Comparison of ENCODE assay signal across 8 cellular contexts in the genomic region with DNA sequence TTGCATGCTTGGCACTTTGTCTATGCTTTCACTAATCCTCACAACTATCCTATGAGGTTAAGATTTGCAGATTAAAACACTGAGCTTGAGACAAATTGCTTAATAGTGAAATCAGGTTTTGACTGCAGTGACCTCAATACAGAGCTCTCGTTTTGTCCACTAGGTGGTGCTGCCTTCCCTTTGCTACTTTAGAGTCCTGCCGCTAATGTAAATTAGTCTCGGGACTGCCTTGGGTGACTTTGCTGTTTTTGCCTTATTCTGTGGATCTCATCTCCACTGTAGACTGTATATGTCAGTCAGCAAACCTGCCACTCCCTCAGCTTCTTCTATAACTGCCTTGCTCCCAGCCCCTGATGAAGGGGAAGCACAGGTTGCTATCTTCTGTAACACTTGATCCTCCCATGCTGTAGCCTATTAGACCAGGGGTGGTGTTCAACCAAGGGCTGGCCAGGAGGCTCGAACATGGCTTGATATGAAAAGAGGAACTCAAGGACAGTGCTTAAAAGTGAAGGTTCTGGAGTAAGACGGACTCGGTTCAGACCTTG. TPM values are rescaled to one million over a fixed set of nuclear protein-coding genes. Genes with fewer than 3 reads are reported as not detected.
DNase-seq lines count a peak whose midpoint lies in the region; ATAC-seq and TF ChIP-seq lines count a peak whose summit lies in the region.

No MANE protein-coding gene starts in this region.

- H3K9me3 ChIP-seq in NT2/D1 (ENCODE audit: insufficient read depth, low read length) (no peaks in the 10 kb centered on the region), neuronal stem cell (replicated peaks in 1 of 2; ENCODE audit: control insufficient read depth in 2 of 2, insufficient read depth in 1 of 2, low read depth in 1 of 2, low read length in 2 of 2) (no peaks in the 10 kb centered on the region), thoracic aorta (no peaks in the 10 kb centered on the region)

- H3K4me3 ChIP-seq in NT2/D1 (ENCODE audit: insufficient read length, low read depth) (no peak overlapping the region), fibroblast of the aortic adventitia (ENCODE audit: low read depth, low read length) (no peak overlapping the region), neuronal stem cell (ENCODE audit: low read length in 2 of 2) (no peak overlapping the region), thoracic aorta (no peak overlapping the region)

- ATAC-seq in HG03565 (IDR thresholded peaks at IDR 0.05; ENCODE audit: unreplicated experiment) (peak; percentile 89), thoracic aorta (ENCODE audit: insufficient number of reproducible peaks, low FRiP score, low read depth) (peak; percentile 84)

- no peak overlapping the region for H2BK12ac ChIP-seq in neuronal stem cell (ENCODE audit: low read length)

- H3K4me2 ChIP-seq in neuronal stem cell (ENCODE audit: insufficient read depth, low read length, poor library complexity, severe bottlenecking) = no peak overlapping the region

- H2BK15ac ChIP-seq in neuronal stem cell (ENCODE audit: low read length) = no peak overlapping the region

- no peak overlapping the region for H3K27ac ChIP-seq in neuronal stem cell (replicated peaks; ENCODE audit: low read length)
- H3K27ac ChIP-seq in thoracic aorta = no peak overlapping the region

- H2AFZ ChIP-seq in neuronal stem cell (ENCODE audit: low read length) = peak overlapping the region; percentile 27

- H3K4me1 ChIP-seq in NT2/D1 (ENCODE audit: insufficient read depth, insufficient read length) (no peaks in the 10 kb centered on the region), neuronal stem cell (ENCODE audit: control insufficient read depth in 2 of 2, insufficient read depth in 1 of 2, low read depth in 1 of 2, low read length in 2 of 2) (peaks cover 6 to 12% of the 10 kb centered on the region in 2 donors), thoracic aorta (ENCODE audit: control insufficient read depth in 1 of 2, low read depth in 2 of 2) (no peaks in the 10 kb centered on the region)

- no peak overlapping the region for H3K23ac ChIP-seq in neuronal stem cell (ENCODE audit: low read depth, low read length, poor library complexity)

- H2AK5ac ChIP-seq in neuronal stem cell (ENCODE audit: low read depth, low read length) = no peak overlapping the region

- H4K8ac ChIP-seq in neuronal stem cell (ENCODE audit: low read depth, low read length) = no peak overlapping the region

- H3K27me3 ChIP-seq in NT2/D1 (ENCODE audit: insufficient read depth, insufficient read length) = no peaks in the 10 kb centered on the region
- no peaks in the 10 kb centered on the region for H3K27me3 ChIP-seq in neuronal stem cell (ENCODE audit: control insufficient read depth in 3 of 3, insufficient read depth in 3 of 3, low read depth in 1 of 3, low read length in 3 of 3)
- no peaks in the 10 kb centered on the region for H3K27me3 ChIP-seq in thoracic aorta (replicated peaks; ENCODE audit: insufficient read depth)

- no peak overlapping the region for H3K4ac ChIP-seq in neuronal stem cell (ENCODE audit: low read length)

- H2BK120ac ChIP-seq in neuronal stem cell (ENCODE audit: low read depth, low read length) = peak overlapping the region; percentile 29

- no CpG with 5 or more reads among the region's 6 CpGs for WGBS in neuronal stem cell (ENCODE audit: extremely low coverage in 2 of 2, insufficient read length in 2 of 2, insufficient replicate concordance in 1 of 2), 2 donors

- no peak overlapping the region for H3K14ac ChIP-seq in neuronal stem cell (ENCODE audit: low read length)

- no peak overlapping the region for H2BK5ac ChIP-seq in neuronal stem cell (ENCODE audit: low read length)

- no peaks in the 10 kb centered on the region for H3K79me1 ChIP-seq in neuronal stem cell (ENCODE audit: low read depth, low read length)

- peak overlapping the region; percentile 81 for H3K18ac ChIP-seq in neuronal stem cell (ENCODE audit: low read length)

- DNase-seq in DMS153 treated with DMSO at 0.1 percent for 48 hours (lab: John Stamatoyannopoulos, UW; ENCODE audit: unreplicated experiment) (peak; percentile 59), GM20000 (ENCODE audit: low spot score) (peak; percentile 50), NT2/D1 (ENCODE audit: low read depth, low spot score) (peak; percentile 79), fibroblast of the aortic adventitia (ENCODE audit: low read depth) (peak; percentile 80), neuronal stem cell (ENCODE audit: low spot score) (peak; percentile 61), thoracic aorta (ENCODE audit: low spot score) (peak; percentile 51)
- DNase-seq in activated T-cell treated with anti-CD3 and anti-CD28 coated beads, Interleukin-2, amount 50 U/mL, for 1 hour = peak; percentile 20

- TF ChIP-seq CTCF in GM20000 (IDR thresholded peaks at IDR 0.05; ENCODE audit: extremely low read depth, missing control alignments) (peak; percentile 72), fibroblast of the aortic adventitia (IDR thresholded peaks at IDR 0.05; ENCODE audit: insufficient read depth, low read length) (peak; percentile 91), thoracic aorta (IDR thresholded peaks at IDR 0.05) (peak; percentile 89)

- H3K9ac ChIP-seq in NT2/D1 (ENCODE audit: insufficient read length, low read depth) (no peak overlapping the region), neuronal stem cell (ENCODE audit: low read depth, low read length, poor library complexity) (no peak overlapping the region)

- H3K36me3 ChIP-seq in NT2/D1 (ENCODE audit: insufficient read depth, insufficient read length, low read length) (no peaks in the 10 kb centered on the region), neuronal stem cell (replicated peaks in 1 of 2; ENCODE audit: control insufficient read depth in 2 of 2, insufficient read depth in 2 of 2, low read length in 2 of 2) (no peaks in the 10 kb centered on the region), thoracic aorta (no peaks in the 10 kb centered on the region)

- no peak overlapping the region for H4K91ac ChIP-seq in neuronal stem cell (ENCODE audit: low read depth, low read length, poor library complexity)

RNA-seq across cellular contexts. Expression of gene ASB4, which starts 26.0 kb away (rescaled TPM):
- total RNA-seq in fibroblast of the aortic adventitia (ENCODE audit: low replicate concordance) = not detected in 2 replicates
- 0.01 TPM for polyA plus RNA-seq in neuronal stem cell (2013, experiment 1 of 2)
- polyA plus RNA-seq in neuronal stem cell (2013, experiment 2 of 2) = 0.01 TPM
- under 1 TPM in 1 of 2 donors, not detected in 1; 0.14 TPM for total RNA-seq in thoracic aorta

Comparison
In these comparisons a context has a peak if more than half of its experiments do, and no peak if none do; other contexts are left out.
1. DNase-seq: peak in every context shown above with its lines; median percentile 80 in fibroblast of the aortic adventitia; 79 in NT2/D1; 61 in neuronal stem cell; 59 in DMS153 treated with DMSO at 0.1 percent for 48 hours; 51 in thoracic aorta; 50 in GM20000; 20 in activated T-cell treated with anti-CD3 and anti-CD28 coated beads, Interleukin-2, amount 50 U/mL, for 1 hour.